In the genomic region with DNA sequence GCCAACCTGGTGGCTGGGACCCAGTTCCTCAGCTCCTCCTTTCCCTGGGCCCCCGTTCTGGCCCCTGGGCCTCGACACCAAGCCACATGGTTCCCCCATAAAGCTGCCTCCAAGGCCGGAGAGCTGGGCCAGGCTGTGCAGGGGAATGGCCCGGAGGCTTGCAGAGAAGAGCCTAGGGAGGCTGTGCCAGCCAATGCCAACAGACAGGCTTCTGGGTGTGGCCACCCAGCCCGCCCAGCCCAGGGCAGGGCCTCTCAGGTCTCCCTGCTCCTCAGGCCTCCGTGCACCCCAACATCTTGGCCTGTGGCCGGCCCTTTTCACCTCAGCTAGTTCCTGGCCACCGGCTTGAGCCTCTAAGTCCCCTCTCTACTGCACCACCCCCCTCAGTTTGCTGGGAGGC, we compare ENCODE assay signal across 23 cellular contexts. TPM values are rescaled to one million over a fixed set of nuclear protein-coding genes. Genes with fewer than 3 reads are reported as not detected.
DNase-seq lines count a peak whose midpoint lies in the region; ATAC-seq, FAIRE-seq and TF ChIP-seq lines count a peak whose summit lies in the region.
"Had no signal": no experiment of that assay in that cellular context is flagged by ENCODE, and none has a peak within 500 bp of the region (broad histone marks: within the 10 kb centered on the region; RNA-seq: fewer than 3 reads in every experiment).

No MANE protein-coding gene starts in this region.

- H3K9me3 ChIP-seq in PC-3 (ENCODE audit: low read length) = no peaks in the 10 kb centered on the region
- H3K9me3 ChIP-seq in neuronal stem cell (replicated peaks in 1 of 2; ENCODE audit: control insufficient read depth in 2 of 2, insufficient read depth in 1 of 2, low read depth in 1 of 2, low read length in 2 of 2) = no peaks in the 10 kb centered on the region
- H3K9me3 ChIP-seq: HAP-1, MG63 had no signal

- no peaks in the 10 kb centered on the region for H3K4me1 ChIP-seq in PC-3 (ENCODE audit: insufficient read depth, low read length)
- peaks cover 13 to 38% of the 10 kb centered on the region in 2 donors for H3K4me1 ChIP-seq in neuronal stem cell (ENCODE audit: control insufficient read depth in 2 of 2, insufficient read depth in 1 of 2, low read depth in 1 of 2, low read length in 2 of 2)
- H3K4me1 ChIP-seq: HAP-1 had no signal

- peak overlapping the region; percentile 13 for H2BK5ac ChIP-seq in neuronal stem cell (ENCODE audit: low read length)

- H3K23ac ChIP-seq in neuronal stem cell (ENCODE audit: low read depth, low read length, poor library complexity) = no peak overlapping the region

- H3K14ac ChIP-seq in neuronal stem cell (ENCODE audit: low read length) = no peak overlapping the region

- no peak for FAIRE-seq in frontal cortex (lab: Jason Lieb, UNC)
- FAIRE-seq: G401.6, RCC 7860 had no signal

- intact Hi-C loops in PC-3 (cut with micrococcal nuclease) = no loop called here

- H3K36me3 ChIP-seq in PC-3 (ENCODE audit: low read depth, low read length) = no peaks in the 10 kb centered on the region
- H3K36me3 ChIP-seq in neuronal stem cell (replicated peaks in 1 of 2; ENCODE audit: control insufficient read depth in 2 of 2, insufficient read depth in 2 of 2, low read length in 2 of 2) = no peaks in the 10 kb centered on the region
- H3K36me3 ChIP-seq: HAP-1, MG63 had no signal

- H3K79me2 ChIP-seq in PC-3 (ENCODE audit: low read length) = no peaks in the 10 kb centered on the region

- H4K8ac ChIP-seq in neuronal stem cell (ENCODE audit: low read depth, low read length) = no peak overlapping the region

- no peaks in the 10 kb centered on the region for H3K9me2 ChIP-seq in PC-3 (replicated peaks; ENCODE audit: low read length)

- no peak overlapping the region for H4K91ac ChIP-seq in neuronal stem cell (ENCODE audit: low read depth, low read length, poor library complexity)

- H3K27me3 ChIP-seq in PC-3 (ENCODE audit: low read length) (no peaks in the 10 kb centered on the region), neuronal stem cell (ENCODE audit: control insufficient read depth in 3 of 3, insufficient read depth in 3 of 3, low read depth in 1 of 3, low read length in 3 of 3) (peaks cover 0 to 11% (median 2%) of the 10 kb centered on the region in 3 experiments)
- H3K27me3 ChIP-seq: MG63 had no signal

- peak overlapping the region; percentile 27 for H3K18ac ChIP-seq in neuronal stem cell (ENCODE audit: low read length)

- H4K20me1 ChIP-seq in PC-3 (ENCODE audit: low read length) = no peaks in the 10 kb centered on the region

- no peak overlapping the region for H3K4me2 ChIP-seq in PC-3 (ENCODE audit: low read length)
- no peak overlapping the region for H3K4me2 ChIP-seq in neuronal stem cell (ENCODE audit: insufficient read depth, low read length, poor library complexity, severe bottlenecking)

- BruUV-seq in PC-3 (replicated peaks; lab: Mats Ljungman, UMichigan) = no TSS peak

- WGBS in neuronal stem cell (ENCODE audit: extremely low coverage in 2 of 2, insufficient read length in 2 of 2, insufficient replicate concordance in 1 of 2), 2 donors = no CpG with 5 or more reads among the region's 8 CpGs

- H2BK15ac ChIP-seq in neuronal stem cell (ENCODE audit: low read length) = peak overlapping the region; percentile 55

- H3K9ac ChIP-seq in PC-3 (ENCODE audit: low read length) (no peak overlapping the region), neuronal stem cell (ENCODE audit: low read depth, low read length, poor library complexity) (no peak overlapping the region)

- H3K27ac ChIP-seq in PC-3 (ENCODE audit: low read length) (no peak overlapping the region), neuronal stem cell (replicated peaks; ENCODE audit: low read length) (no peak overlapping the region)
- H3K27ac ChIP-seq: 22Rv1 had no signal

- H2BK12ac ChIP-seq in neuronal stem cell (ENCODE audit: low read length) = no peak overlapping the region

- H3K79me1 ChIP-seq in neuronal stem cell (ENCODE audit: low read depth, low read length) = peaks cover 2% of the 10 kb centered on the region

- H2BK120ac ChIP-seq in neuronal stem cell (ENCODE audit: low read depth, low read length) = no peak overlapping the region

- POLR2A ChIA-PET in PC-3 (lab: Charles Lee; ENCODE audit: unreplicated experiment) = no interaction called here

- peak overlapping the region; percentile 88 for H2AK5ac ChIP-seq in neuronal stem cell (ENCODE audit: low read depth, low read length)

- H3K4ac ChIP-seq in neuronal stem cell (ENCODE audit: low read length) = no peak overlapping the region

- TF ChIP-seq CTCF in PC-3 (conservative IDR thresholded peaks at IDR 0.05; ENCODE audit: low read depth, low read length) = no peak

- DNase-seq in DMS 273 (lab: John Stamatoyannopoulos, UW; ENCODE audit: unreplicated experiment) = peak; percentile 53
- no peak for DNase-seq in DMS 273 treated with DMSO at 0.1 percent for 48 hours (lab: John Stamatoyannopoulos, UW)
- no peak for DNase-seq in PC-3
- no peak for DNase-seq in neuronal stem cell (ENCODE audit: low spot score)
- DNase-seq in medulla oblongata (ENCODE audit: extremely low spot score) = no peak
- DNase-seq in activated CD4-positive, alpha-beta T cell treated with anti-CD3 and anti-CD28 coated beads, Interleukin-2, amount 50 U/mL, for 4 hours = no peak
- no peak for DNase-seq in frontal cortex (ENCODE audit: low spot score in 2 of 2)
- DNase-seq: Calu3, GOT3, HFFc6, IMR-90, KG1, MG63, NCI-H146, NCI-H1930, NCI-H526, SHP77 treated with DMSO at 0.1 percent for 48 hours had no signal

- no peaks in the 10 kb centered on the region for H3F3A ChIP-seq in PC-3 (ENCODE audit: low read length, unreplicated experiment)

- H2AFZ ChIP-seq in PC-3 (ENCODE audit: low read length) (no peak overlapping the region), neuronal stem cell (ENCODE audit: low read length) (no peak overlapping the region)

- H3K4me3 ChIP-seq in PC-3 (ENCODE audit: low read length) = no peak overlapping the region
- no peak overlapping the region for H3K4me3 ChIP-seq in neuronal stem cell (ENCODE audit: low read length in 2 of 2)
- H3K4me3 ChIP-seq: HAP-1, MG63 had no signal

- CTCF ChIA-PET in PC-3 (lab: Charles Lee) = no interaction called here

- ATAC-seq in PC-3 (0 out of 2 replicates have a peak, but pooled peaks have one; percentile 16), esophagus mucosa (peak; percentile 76)

RNA-seq across cellular contexts. Expression of a gene that starts 17.4 kb away (rescaled TPM):
- total RNA-seq in PC-3 (2014; rRNA removed) = not detected in 2 replicates
- total RNA-seq in esophagus mucosa = not detected
- 0.88 TPM for polyA plus RNA-seq in neuronal stem cell (2013, experiment 1 of 2)
- 0.94 TPM for polyA plus RNA-seq in neuronal stem cell (2013, experiment 2 of 2)
- total RNA-seq in frontal cortex = 4.5 TPM
- total RNA-seq: OCI-LY7 had no signal

RNA-seq across cellular contexts. Expression of a gene that starts 32.1 kb away (rescaled TPM):
- total RNA-seq in PC-3 (2014; rRNA removed) (124 and 129 TPM in 2 replicates), esophagus mucosa (78.9 TPM), frontal cortex (31.4 TPM)
- 92.2 TPM for polyA plus RNA-seq in neuronal stem cell (2013, experiment 1 of 2)
- polyA plus RNA-seq in neuronal stem cell (2013, experiment 2 of 2) = 90.4 TPM

RNA-seq across cellular contexts. Expression of a gene that starts 43.9 kb away (rescaled TPM):
- total RNA-seq in PC-3 (2014; rRNA removed) (1,480 and 1,500 TPM in 2 replicates), esophagus mucosa (461 TPM), frontal cortex (238 TPM)
- polyA plus RNA-seq in neuronal stem cell (2013, experiment 1 of 2) = 465 TPM
- 460 TPM for polyA plus RNA-seq in neuronal stem cell (2013, experiment 2 of 2)
